In genomic region chr2:169210917-169211316, GRCh38 we compare ENCODE assay signal across 7 cellular contexts.
"Had no signal": no experiment of that assay in that cellular context is flagged by ENCODE, and none has a peak within 500 bp of the region (broad histone marks: within the 10 kb centered on the region; RNA-seq: fewer than 3 reads in every experiment).

No MANE protein-coding gene starts in this region.

- H3K4me2 ChIP-seq: KMS-11 had no signal

- FAIRE-seq: HepG2, HTR-8/SVneo had no signal

- H3K27ac ChIP-seq: HL-60, KMS-11 had no signal

- H3K9ac ChIP-seq: KMS-11 had no signal

- ATAC-seq: HepG2 had no signal

- DNase-seq: IMR-90, KBM-7, KG1 had no signal
